24 cellular contexts compared by ENCODE assay signal in the genomic region with DNA sequence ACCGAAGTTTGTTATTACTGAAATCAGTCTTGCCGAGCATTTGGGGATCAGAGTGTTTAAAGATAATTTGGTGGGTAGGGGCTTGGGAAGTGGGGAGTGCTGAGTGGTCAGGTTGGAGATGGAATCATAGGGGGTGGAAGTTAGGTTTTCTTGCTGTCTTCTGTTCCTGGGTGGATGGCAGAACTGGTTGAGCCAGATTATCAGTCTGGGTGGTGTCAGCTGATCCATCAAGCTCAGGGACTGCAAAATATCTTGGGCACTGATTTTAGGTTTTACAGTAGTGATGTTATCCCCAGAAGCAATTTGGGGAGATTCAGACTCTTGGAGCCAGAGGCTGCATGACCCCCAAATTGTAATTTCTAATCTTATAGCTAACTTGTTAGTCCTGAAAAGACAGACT. TPM values are rescaled to one million over a fixed set of nuclear protein-coding genes. Genes with fewer than 3 reads are reported as not detected.
DNase-seq lines count a peak whose midpoint lies in the region; ATAC-seq and TF ChIP-seq lines count a peak whose summit lies in the region.
"Had no signal": no experiment of that assay in that cellular context is flagged by ENCODE, and none has a peak within 500 bp of the region (broad histone marks: within the 10 kb centered on the region; RNA-seq: fewer than 3 reads in every experiment).

No MANE protein-coding gene starts in this region.

- H3K4me1 Mint-ChIP-seq in WTC11 (peaks cover 47% of the 10 kb centered on the region), memory B cell (no peaks in the 10 kb centered on the region)

- H3K36me3 Mint-ChIP-seq in WTC11 (no peaks in the 10 kb centered on the region), memory B cell (no peaks in the 10 kb centered on the region)
- H3K36me3 Mint-ChIP-seq: CD8-positive, alpha-beta T cell had no signal

- H3K27ac Mint-ChIP-seq in WTC11 (peak overlapping the region; percentile 32; the same call in 1 of the 2 replicates), memory B cell (peak overlapping the region; percentile 8)
- H3K27ac Mint-ChIP-seq: CD8-positive, alpha-beta T cell had no signal

- H3K9me3 ChIP-seq in mammary epithelial cell (replicated peaks; ENCODE audit: insufficient read depth, low read length) (no peaks in the 10 kb centered on the region), breast epithelium (no peaks in the 10 kb centered on the region), ovary (no peaks in the 10 kb centered on the region), body of pancreas (no peaks in the 10 kb centered on the region), mucosa of descending colon (no peaks in the 10 kb centered on the region)
- H3K9me3 ChIP-seq: SK-N-SH had no signal

- H3K27me3 Mint-ChIP-seq in WTC11 (ENCODE audit: low read depth) = no peaks in the 10 kb centered on the region
- no peaks in the 10 kb centered on the region for H3K27me3 Mint-ChIP-seq in memory B cell

- 95% methylated on average over 2 of the region's 2 CpGs for WGBS in mammary epithelial cell (ENCODE audit: low coverage, missing lambda C conversion rate)
- 90 to 93% (median 92%) methylated on average over 2 of the region's 2 CpGs for WGBS in ovary, 3 donors
- 48 to 84% methylated on average over 2 of the region's 2 CpGs for WGBS in body of pancreas, 2 donors

- POLR2A ChIA-PET in WTC11 (lab: Charles Lee) = interaction anchor here (2.0 kb wide), 1 partner anchor 95 kb away, joined by 4 read pairs; a partner anchor contains a TSS

- no peak overlapping the region for H3K9ac ChIP-seq in mammary epithelial cell (ENCODE audit: insufficient read depth, low read length)
- H3K9ac ChIP-seq: GM23248, KMS-11, SK-N-SH had no signal

- no TSS peak for BruUV-seq in mammary epithelial cell (replicated peaks; lab: Mats Ljungman, UMichigan)

- TF ChIP-seq POLR2A in breast epithelium (IDR thresholded peaks at IDR 0.05) (no peak), ovary (IDR thresholded peaks at IDR 0.05) (no peak), body of pancreas (IDR thresholded peaks at IDR 0.05) (no peak)

- CTCF ChIA-PET in mammary epithelial cell (lab: Charles Lee; ENCODE audit: low non-redundant PET) (no interaction called here), WTC11 (lab: Charles Lee) (interaction anchor here (0.8 kb wide), 1 partner anchor 192 kb away, joined by 4 read pairs; no protein-coding TSS in a partner anchor)

- H3K79me2 ChIP-seq in mammary epithelial cell (ENCODE audit: insufficient read depth, low read length) = no peaks in the 10 kb centered on the region

- H3K27me3 ChIP-seq in mammary epithelial cell (ENCODE audit: insufficient read depth, low read length) = no peaks in the 10 kb centered on the region
- no peaks in the 10 kb centered on the region for H3K27me3 ChIP-seq in breast epithelium
- H3K27me3 ChIP-seq in ovary = no peaks in the 10 kb centered on the region
- H3K27me3 ChIP-seq in body of pancreas = no peaks in the 10 kb centered on the region

- TF ChIP-seq EP300 in ovary (IDR thresholded peaks at IDR 0.05) = no peak

- no peaks in the 10 kb centered on the region for H3K9me3 Mint-ChIP-seq in WTC11
- no peaks in the 10 kb centered on the region for H3K9me3 Mint-ChIP-seq in memory B cell
- H3K9me3 Mint-ChIP-seq: CD8-positive, alpha-beta T cell had no signal

- no peaks in the 10 kb centered on the region for H3K36me3 ChIP-seq in mammary epithelial cell (ENCODE audit: insufficient read depth, low read length)
- no peaks in the 10 kb centered on the region for H3K36me3 ChIP-seq in breast epithelium
- no peaks in the 10 kb centered on the region for H3K36me3 ChIP-seq in ovary
- H3K36me3 ChIP-seq in body of pancreas (replicated peaks in 1 of 2; ENCODE audit: insufficient read depth in 1 of 2, low read depth in 2 of 2) = no peaks in the 10 kb centered on the region
- H3K36me3 ChIP-seq in mucosa of descending colon (ENCODE audit: low read depth) = no peaks in the 10 kb centered on the region

- in situ Hi-C loops in mammary epithelial cell (cut with MboI; ENCODE audit: low sequenced_read_pairs in 2 of 2) = no loop called here

- intact Hi-C loops in mammary epithelial cell (cut with micrococcal nuclease) = no loop called here
- intact Hi-C loops in breast epithelium (cut with DNase I; ENCODE audit: low total_unique reads) = no loop called here
- intact Hi-C loops in ovary (cut with DNase I) = no loop called here
- intact Hi-C loops in body of pancreas (cut with DNase I) = no loop called here
- intact Hi-C loops in mucosa of descending colon (cut with DNase I, micrococcal nuclease) = no loop called here

- dilution Hi-C loops in mammary epithelial cell (cut with HindIII; ENCODE audit: low sequenced_read_pairs) = no loop called here

- ATAC-seq in WTC11 (no peak), memory B cell (ENCODE audit: low read depth) (no peak), body of pancreas (no peak), mucosa of descending colon (no peak)
- ATAC-seq: CD8-positive, alpha-beta T cell had no signal

- no peaks in the 10 kb centered on the region for H4K20me1 ChIP-seq in mammary epithelial cell (ENCODE audit: insufficient read depth, low read length)

- H3K27ac ChIP-seq in mammary epithelial cell (ENCODE audit: insufficient read depth, low read depth, low read length) (no peak overlapping the region), breast epithelium (no peak overlapping the region), ovary (no peak overlapping the region), body of pancreas (no peak overlapping the region)
- H3K27ac ChIP-seq: GM23248, KMS-11, RWPE1 had no signal

- H3K4me1 ChIP-seq in mammary epithelial cell (ENCODE audit: insufficient read depth, low read length) (peaks cover 32% of the 10 kb centered on the region), breast epithelium (no peaks in the 10 kb centered on the region), ovary (ENCODE audit: insufficient read depth) (peaks cover 1% of the 10 kb centered on the region), body of pancreas (peaks cover 6% of the 10 kb centered on the region), mucosa of descending colon (ENCODE audit: low read depth) (no peaks in the 10 kb centered on the region)

- H3K4me2 ChIP-seq in mammary epithelial cell (ENCODE audit: insufficient read depth, low read depth, low read length) = no peak overlapping the region
- H3K4me2 ChIP-seq: KMS-11, SK-N-SH had no signal

- peak overlapping the region; percentile 55 for H2AFZ ChIP-seq in mammary epithelial cell (ENCODE audit: low read depth, low read length)
- H2AFZ ChIP-seq: GM23248 had no signal

- no peak for DNase-seq in mammary epithelial cell
- no peak for DNase-seq in breast epithelium (ENCODE audit: low spot score in 2 of 2)
- DNase-seq in WTC11 (ENCODE audit: low spot score) = no peak
- no peak for DNase-seq in memory B cell (ENCODE audit: low spot score in 2 of 2)
- DNase-seq in stimulated activated CD4-positive, alpha-beta T cell treated with anti-CD3 and anti-CD28 coated beads, Interleukin-2, amount 100 ng/mL, for 48 hours = no peak
- no peak for DNase-seq in ovary
- no peak for DNase-seq in body of pancreas
- DNase-seq in mucosa of descending colon = no peak
- DNase-seq: AML-193; C1 segment of cervical spinal cord; CD8-positive, alpha-beta T cell; EL; GM23248; HCEC 1CT; NCI-H1092 treated with DMSO at 0.1 percent for 48 hours; NCI-H1436 treated with DMSO at 0.1 percent for 48 hours; NCI-H1930; NCI-H2227 treated with DMSO at 0.1 percent for 48 hours; NCI-H510A treated with DMSO at 0.1 percent for 48 hours; SIG-M5; SK-N-SH had no signal

- no peak for TF ChIP-seq CTCF in mammary epithelial cell (conservative IDR thresholded peaks at IDR 0.05 in 1 of 2, IDR thresholded peaks at IDR 0.05 in 1 of 2; ENCODE audit: extremely low read depth in 1 of 2, insufficient read depth in 1 of 2, low read depth in 1 of 2, low read length in 2 of 2)
- no peak for TF ChIP-seq CTCF in breast epithelium (IDR thresholded peaks at IDR 0.05)
- TF ChIP-seq CTCF in WTC11 (IDR thresholded peaks at IDR 0.05) = no peak
- no peak for TF ChIP-seq CTCF in ovary (IDR thresholded peaks at IDR 0.05)
- TF ChIP-seq CTCF in body of pancreas (IDR thresholded peaks at IDR 0.05) = no peak
- no peak for TF ChIP-seq CTCF in mucosa of descending colon (IDR thresholded peaks at IDR 0.05)

- H3K4me3 ChIP-seq in mammary epithelial cell (replicated peaks in 1 of 3; ENCODE audit: insufficient read depth in 1 of 3, low read depth in 2 of 3, low read length in 3 of 3) = no peak overlapping the region
- no peak overlapping the region for H3K4me3 ChIP-seq in breast epithelium
- no peak overlapping the region for H3K4me3 ChIP-seq in ovary
- H3K4me3 ChIP-seq in body of pancreas = no peak overlapping the region
- no peak overlapping the region for H3K4me3 ChIP-seq in mucosa of descending colon
- H3K4me3 ChIP-seq: GM23248 had no signal

- H3K4me3 Mint-ChIP-seq in WTC11 (no peak overlapping the region), memory B cell (no peak overlapping the region)
- H3K4me3 Mint-ChIP-seq: CD8-positive, alpha-beta T cell had no signal

TF ChIP-seq in WTC11, 78 proteins besides CTCF, POLR2A, EP300 and RAD21 (continues in another document):
- TF ChIP-seq FOXJ3 (CRISPR knock-in tag; IDR thresholded peaks at IDR 0.05; ENCODE audit: borderline replicate concordance) (no peak), ZNF232 (CRISPR knock-in tag; IDR thresholded peaks at IDR 0.05) (no peak), MXD4 (CRISPR knock-in tag; IDR thresholded peaks at IDR 0.05; ENCODE audit: borderline replicate concordance) (no peak), NFYB (CRISPR knock-in tag; conservative IDR thresholded peaks at IDR 0.05; ENCODE audit: low read depth) (no peak)
- TF ChIP-seq, protein P1, sequence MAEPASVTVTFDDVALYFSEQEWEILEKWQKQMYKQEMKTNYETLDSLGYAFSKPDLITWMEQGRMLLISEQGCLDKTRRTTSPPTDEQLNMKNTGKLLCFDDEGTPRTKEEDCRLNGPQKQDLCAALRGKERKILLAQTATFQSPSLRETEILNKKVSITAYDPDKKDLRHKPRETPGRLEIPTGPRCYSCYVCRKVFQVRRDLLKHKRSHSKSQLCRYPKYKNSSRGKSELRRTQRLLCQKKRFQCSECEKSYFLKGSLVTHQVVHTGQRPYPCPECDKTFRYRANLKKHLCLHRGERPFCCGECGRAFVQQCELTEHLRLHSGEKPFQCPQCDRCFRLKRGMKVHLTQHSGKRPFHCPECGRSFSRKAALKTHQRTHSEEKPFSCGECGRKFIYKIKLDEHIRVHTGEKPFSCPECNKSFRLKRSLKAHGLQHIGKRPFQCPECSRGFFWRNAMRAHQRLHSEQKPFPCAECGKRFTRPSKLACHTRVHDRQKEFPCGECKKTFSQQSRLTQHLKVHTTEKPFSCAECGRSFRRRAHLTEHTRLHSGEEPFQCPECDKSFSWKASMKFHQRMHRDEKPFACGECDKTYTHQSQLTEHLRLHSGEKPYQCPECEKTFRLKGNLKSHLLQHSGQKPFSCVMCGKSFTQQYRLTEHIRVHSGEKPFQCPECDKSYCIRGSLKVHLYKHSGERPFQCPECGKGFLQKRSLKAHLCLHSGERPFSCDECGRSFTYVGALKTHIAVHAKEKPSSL (CRISPR knock-in tag; conservative IDR thresholded peaks at IDR 0.05) = no peak

RNA-seq across cellular contexts. Expression of a gene that starts 5.4 kb away (rescaled TPM):
- total RNA-seq in mammary epithelial cell (under 1 TPM; 0.26 to 0.33 TPM), breast epithelium (under 1 TPM; 0.32 to 0.66 (median 0.59) TPM), WTC11 (2021) (0.09 to 0.18 TPM (median 0.09 TPM) in 3 replicates), ovary (under 1 TPM; 0.13 to 0.55 (median 0.38) TPM), body of pancreas (under 1 TPM; 0.33 to 0.78 TPM), mucosa of descending colon (under 1 TPM; 0.14 to 0.17 (median 0.16) TPM)
- polyA plus RNA-seq in mammary epithelial cell (0.05 TPM), ovary (under 1 TPM; 0.11 to 0.28 TPM)
- 0.93 TPM for polyA minus RNA-seq in mammary epithelial cell
- total RNA-seq: A172, GM23248 had no signal
- polyA plus RNA-seq: GM23248 had no signal
